Comparison of ENCODE assay signal across 10 cellular contexts in genomic region chr16:30551781-30552180, GRCh38. TPM values are rescaled to one million over a fixed set of nuclear protein-coding genes. Genes with fewer than 3 reads are reported as not detected.
DNase-seq lines count a peak whose midpoint lies in the region; ATAC-seq, FAIRE-seq and TF ChIP-seq lines count a peak whose summit lies in the region.
"Had no signal": no experiment of that assay in that cellular context is flagged by ENCODE, and none has a peak within 500 bp of the region (broad histone marks: within the 10 kb centered on the region; RNA-seq: fewer than 3 reads in every experiment).

No MANE protein-coding gene starts in this region.

- intact Hi-C loops in activated CD8-positive, alpha-beta T cell treated with anti-CD3 and anti-CD28 coated beads for 36 hours (cut with micrococcal nuclease): loop anchor here (10.0 kb wide), 1 partner anchor 457 kb away; the partner anchor contains the start of genes TBX6 and YPEL3
- intact Hi-C loops in K562 (cut with micrococcal nuclease): no loop called here

- H3K4me1 Mint-ChIP-seq in activated CD8-positive, alpha-beta T cell treated with anti-CD3 and anti-CD28 coated beads for 36 hours (ENCODE audit: low read depth): peaks cover 59% of the 10 kb centered on the region
- H3K4me1 Mint-ChIP-seq in GM23338: peaks cover 24% of the 10 kb centered on the region

- no peaks in the 10 kb centered on the region for H3K27me3 ChIP-seq in Loucy (ENCODE audit: insufficient read depth, low read length, poor library complexity, severe bottlenecking)
- H3K27me3 ChIP-seq in K562 (ENCODE audit: control insufficient read depth in 2 of 2, insufficient read depth in 2 of 2, low read length in 2 of 2): no peaks in the 10 kb centered on the region
- no peaks in the 10 kb centered on the region for H3K27me3 ChIP-seq in GM23338 (ENCODE audit: insufficient read depth)
- H3K27me3 ChIP-seq: ovary had no signal

- H3K4me2 ChIP-seq in Loucy (ENCODE audit: low read depth, low read length, poor library complexity, severe bottlenecking) (peak overlapping the region; percentile 14), K562 (ENCODE audit: insufficient read depth, low read length) (no peak overlapping the region), GM23338 (no peak overlapping the region)

- TF ChIP-seq CTCF in Loucy (conservative IDR thresholded peaks at IDR 0.05; ENCODE audit: low read length) (no peak), K562 (IDR thresholded peaks at IDR 0.05 in 2 of 3, conservative IDR thresholded peaks at IDR 0.05 in 1 of 3; ENCODE audit: insufficient read depth in 2 of 3, low read depth in 1 of 3, low read length in 3 of 3) (no peak), GM23338 (conservative IDR thresholded peaks at IDR 0.05; ENCODE audit: low read depth in 2 of 2) (no peak)
- TF ChIP-seq CTCF in activated CD8-positive, alpha-beta T cell treated with anti-CD3 and anti-CD28 coated beads for 36 hours (IDR thresholded peaks at IDR 0.05): no peak

- H3K79me2 ChIP-seq in Loucy (ENCODE audit: insufficient read depth, low read length): peaks cover 43% of the 10 kb centered on the region
- H3K79me2 ChIP-seq in K562 (ENCODE audit: control insufficient read depth, insufficient read depth, low read length): peaks cover 18% of the 10 kb centered on the region
- H3K79me2 ChIP-seq in GM23338 (replicated peaks; ENCODE audit: insufficient read depth): 0 out of 2 replicates have a peak, but pooled peaks cover 3% of the 10 kb centered on the region

- H3K9me3 ChIP-seq in Loucy (ENCODE audit: insufficient read depth, low read depth, low read length) (no peaks in the 10 kb centered on the region), K562 (replicated peaks; ENCODE audit: control insufficient read depth, insufficient read depth, low read depth, low read length) (no peaks in the 10 kb centered on the region; the same call in 1 of the 2 replicates)
- H3K9me3 ChIP-seq: ovary had no signal

- no peak for FAIRE-seq in K562 (lab: Jason Lieb, UNC)

- no peak overlapping the region for H2AFZ ChIP-seq in Loucy (ENCODE audit: low read length)
- no peak overlapping the region for H2AFZ ChIP-seq in K562 (ENCODE audit: low read depth, low read length)
- no peak overlapping the region for H2AFZ ChIP-seq in GM23338

- H3K4me1 ChIP-seq in Loucy (ENCODE audit: insufficient read depth, low read length, poor library complexity, severe bottlenecking): peaks cover 21% of the 10 kb centered on the region
- peaks cover 26 to 38% of the 10 kb centered on the region in 2 experiments; a peak in 4 of 5 replicates for H3K4me1 ChIP-seq in K562 (replicated peaks in 1 of 2; ENCODE audit: control insufficient read depth in 2 of 2, insufficient read depth in 2 of 2, low read length in 2 of 2)
- peaks cover 20% of the 10 kb centered on the region for H3K4me1 ChIP-seq in GM23338 (ENCODE audit: insufficient read depth)

- H3K9me3 Mint-ChIP-seq in activated CD8-positive, alpha-beta T cell treated with anti-CD3 and anti-CD28 coated beads for 36 hours: no peaks in the 10 kb centered on the region
- peaks cover 3% of the 10 kb centered on the region; the same call in 1 of the 3 replicates for H3K9me3 Mint-ChIP-seq in GM23338

- no peak for TF ChIP-seq RAD21 in K562 (CRISPR knock-in tag; conservative IDR thresholded peaks at IDR 0.05 in 1 of 2, IDR thresholded peaks at IDR 0.05 in 1 of 2)

- H3K36me3 Mint-ChIP-seq in activated CD8-positive, alpha-beta T cell treated with anti-CD3 and anti-CD28 coated beads for 36 hours (ENCODE audit: low read depth): peaks cover 34% of the 10 kb centered on the region
- peaks cover 21% of the 10 kb centered on the region for H3K36me3 Mint-ChIP-seq in GM23338 (ENCODE audit: low read depth)

- H3K9ac ChIP-seq in Loucy (ENCODE audit: low read depth, low read length, poor library complexity, severe bottlenecking) (no peak overlapping the region), K562 (ENCODE audit: insufficient read depth in 1 of 2, low read depth in 2 of 2, low read length in 2 of 2) (no peak overlapping the region)

- H3K9me2 ChIP-seq in Loucy (replicated peaks; ENCODE audit: low read depth, low read length) (no peaks in the 10 kb centered on the region), GM23338 (ENCODE audit: insufficient read depth) (no peaks in the 10 kb centered on the region)

- H3K27me3 Mint-ChIP-seq in activated CD8-positive, alpha-beta T cell treated with anti-CD3 and anti-CD28 coated beads for 36 hours: no peaks in the 10 kb centered on the region
- peaks cover 4% of the 10 kb centered on the region for H3K27me3 Mint-ChIP-seq in GM23338 (ENCODE audit: insufficient read depth, low read depth, poor library complexity)

- POLR2A ChIA-PET in activated CD8-positive, alpha-beta T cell treated with anti-CD3 and anti-CD28 coated beads for 36 hours (lab: Charles Lee): interaction anchor here (0.6 to 2.2 kb wide), 7 partner anchors 8 to 142 kb away, joined by 3 to 17 read pairs (median 4); partner anchors contain the start of gene ZNF747
- POLR2A ChIA-PET in K562 (lab: Yijun Ruan, JAX): interaction anchor here (1.0 to 2.6 kb wide), 7 partner anchors 10 to 60 kb away, joined by 3 to 9 read pairs (median 5); partner anchors contain the start of gene ZNF747

- no TSS peak for BruUV-seq in K562 (replicated peaks; lab: Mats Ljungman, UMichigan)

- CTCF ChIA-PET in activated CD8-positive, alpha-beta T cell treated with anti-CD3 and anti-CD28 coated beads for 36 hours (lab: Charles Lee): interaction anchor here (1.0 to 1.6 kb wide), 3 partner anchors 16 to 145 kb away, joined by 3 to 11 read pairs (median 3); partner anchors contain the start of gene ITGAL
- CTCF ChIA-PET in K562 (lab: Yijun Ruan, JAX; ENCODE audit: low intra/inter-chr PET ratio): no interaction called here

- 68% methylated on average over 3 of the region's 3 CpGs for WGBS in K562 (ENCODE audit: insufficient coverage, low coverage, missing lambda C conversion rate)

- H3K27ac ChIP-seq in K562 (ENCODE audit: extremely low read depth, low read depth, low read length) (no peak overlapping the region), GM23338 (ENCODE audit: low read depth) (no peak overlapping the region)
- H3K27ac ChIP-seq: ovary had no signal

- in situ Hi-C loops in K562 (cut with MboI): no loop called here

- no peak for TF ChIP-seq EP300 in K562 (IDR thresholded peaks at IDR 0.05; ENCODE audit: low read length)

- no peak overlapping the region for H3K4me3 ChIP-seq in Loucy (ENCODE audit: low read length, poor library complexity, severe bottlenecking)
- H3K4me3 ChIP-seq in K562: no peak overlapping the region
- no peak overlapping the region for H3K4me3 ChIP-seq in GM23338
- H3K4me3 ChIP-seq: ovary had no signal

- no peaks in the 10 kb centered on the region for H3K9me1 ChIP-seq in K562 (ENCODE audit: control insufficient read depth, insufficient read depth, low read length)

- H3F3A ChIP-seq in Loucy (ENCODE audit: low read depth): no peaks in the 10 kb centered on the region
- H3F3A ChIP-seq in GM23338 (replicated peaks; ENCODE audit: low read depth): 0 out of 2 replicates have a peak, but pooled peaks cover 3% of the 10 kb centered on the region

- no peaks in the 10 kb centered on the region for H3K36me3 ChIP-seq in Loucy (ENCODE audit: insufficient read depth, low read length)
- H3K36me3 ChIP-seq in K562 (ENCODE audit: control insufficient read depth, insufficient read depth, low read length): peaks cover 28% of the 10 kb centered on the region; the same call in 2 of the 3 replicates
- no peaks in the 10 kb centered on the region; the same call in 1 of the 2 replicates for H3K36me3 ChIP-seq in GM23338 (ENCODE audit: insufficient read depth)
- H3K36me3 ChIP-seq: ovary had no signal

- ATAC-seq in activated CD8-positive, alpha-beta T cell treated with anti-CD3 and anti-CD28 coated beads for 36 hours: peak; percentile 86
- ATAC-seq in K562: no peak
- ATAC-seq in HG03565 (IDR thresholded peaks at IDR 0.05; ENCODE audit: unreplicated experiment): no peak
- ATAC-seq in GM23338: no peak
- no peak for ATAC-seq in GM19467 (IDR thresholded peaks at IDR 0.05; ENCODE audit: unreplicated experiment)

- H3K27ac Mint-ChIP-seq in activated CD8-positive, alpha-beta T cell treated with anti-CD3 and anti-CD28 coated beads for 36 hours: peak overlapping the region; percentile 94
- H3K27ac Mint-ChIP-seq in GM23338: no peak overlapping the region

- TF ChIP-seq POLR2A in K562 (conservative IDR thresholded peaks at IDR 0.05): no peak

- no peaks in the 10 kb centered on the region for H4K20me1 ChIP-seq in Loucy (ENCODE audit: insufficient read depth, low read length, poor library complexity, severe bottlenecking)
- H4K20me1 ChIP-seq in K562 (replicated peaks; ENCODE audit: control insufficient read depth, insufficient read depth, low read length): peaks cover 5% of the 10 kb centered on the region; the same call in 1 of the 2 replicates
- H4K20me1 ChIP-seq in GM23338 (replicated peaks; ENCODE audit: insufficient read depth): no peaks in the 10 kb centered on the region

- DNase-seq in activated CD8-positive, alpha-beta T cell treated with anti-CD3 and anti-CD28 coated beads for 36 hours: peak; percentile 73
- DNase-seq in K562 (ENCODE audit: extremely low read depth in 1 of 4, low spot score in 3 of 4) (no peak), anterior cingulate cortex (lab: John Stamatoyannopoulos, UW) (no peak), GM23338 (ENCODE audit: low spot score) (no peak)
- peak; percentile 50 to 51 for DNase-seq in stimulated activated CD4-positive, alpha-beta T cell treated with anti-CD3 and anti-CD28 coated beads, Interleukin-2, amount 100 ng/mL, for 48 hours
- DNase-seq: NCI-H187, ovary had no signal

- H3K4me3 Mint-ChIP-seq in activated CD8-positive, alpha-beta T cell treated with anti-CD3 and anti-CD28 coated beads for 36 hours: peak overlapping the region; percentile 53
- H3K4me3 Mint-ChIP-seq in GM23338: no peak overlapping the region

RNA-seq across cellular contexts. Expression of gene ZNF764, which starts 6.4 kb away (rescaled TPM):
- total RNA-seq in activated CD8-positive, alpha-beta T cell treated with anti-CD3 and anti-CD28 coated beads for 36 hours: 10 to 100 TPM in 1 of 2 experiments, 1 to 10 TPM in 1; 9.7 to 10.4 TPM
- total RNA-seq in K562 (2011; cell fraction: chromatin; rRNA removed; ENCODE audit: low replicate concordance): 7.9 and 19.4 TPM in 2 replicates
- total RNA-seq in K562 (2011; cell fraction: nucleolus; rRNA removed): 19.1 and 19.7 TPM in 2 replicates
- total RNA-seq in K562 (2011; cell fraction: nucleoplasm; rRNA removed): 15.4 and 16.3 TPM in 2 replicates
- total RNA-seq in K562 (2014; rRNA removed) (9.5 and 9.8 TPM in 2 replicates), K562 (2014; rRNA removed; fragmentation: Illumina TruSeq; extraction: Trizol) (2.4 and 2.5 TPM in 2 replicates), K562 (2015; rRNA removed; fragmentation: Illumina TruSeq; extraction: Trizol) (4.1 and 4.6 TPM in 2 replicates), K562 (2021) (10.1 and 11.1 TPM in 2 replicates)
- polyA plus RNA-seq in K562 (2011; rRNA removed) (3.9 and 7.1 TPM in 2 replicates), K562 (2014; fragmentation: Illumina TruSeq; extraction: Trizol) (4.1 and 4.3 TPM in 2 replicates), K562 (2014; fragmentation: Nextera tagmentation; extraction: Ambion mirVana) (under 1 TPM; 0.69 to 0.81 TPM), K562 (2014; rRNA removed) (8.7 and 10.0 TPM in 2 replicates), GM23338 (2016; fragmentation: Nextera tagmentation; extraction: Ambion mirVana) (5.6 and 6.0 TPM in 2 replicates)
- 11.4 and 13.8 TPM in 2 replicates for polyA plus RNA-seq in K562 (2011; cell fraction: cytosol; rRNA removed)
- 15.5 and 22.5 TPM in 2 replicates for polyA plus RNA-seq in K562 (2011; cell fraction: nucleus; rRNA removed)
- 5.2 and 7.9 TPM in 2 replicates for polyA plus RNA-seq in K562 (2012)
- 1.5 and 1.9 TPM in 2 replicates for polyA minus RNA-seq in K562 (2011; rRNA and poly(A)+ RNA removed)
- polyA minus RNA-seq in K562 (2011; cell fraction: cytosol; rRNA and poly(A)+ RNA removed): 3.7 and 7.2 TPM in 2 replicates
- 6.1 and 7.3 TPM in 2 replicates for polyA minus RNA-seq in K562 (2011; cell fraction: nucleus; rRNA and poly(A)+ RNA removed)
- total RNA-seq in GM23338 (2014; rRNA removed; shearing (Covaris generic)): 10.7 and 12.9 TPM in 2 replicates

RNA-seq across cellular contexts. Expression of gene ZNF747, which starts 17.1 kb away (rescaled TPM):
- 1 to 10 TPM; 6.7 to 7.9 TPM for total RNA-seq in activated CD8-positive, alpha-beta T cell treated with anti-CD3 and anti-CD28 coated beads for 36 hours
- total RNA-seq in K562 (2011; cell fraction: chromatin; rRNA removed; ENCODE audit: low replicate concordance): 4.0 and 9.9 TPM in 2 replicates
- total RNA-seq in K562 (2011; cell fraction: nucleolus; rRNA removed): 9.9 and 10.3 TPM in 2 replicates
- total RNA-seq in K562 (2011; cell fraction: nucleoplasm; rRNA removed): 6.3 and 6.5 TPM in 2 replicates
- total RNA-seq in K562 (2014; rRNA removed): 1.5 and 3.3 TPM in 2 replicates
- total RNA-seq in K562 (2014; rRNA removed; fragmentation: Illumina TruSeq; extraction: Trizol): 1.0 and 1.3 TPM in 2 replicates
- total RNA-seq in K562 (2015; rRNA removed; fragmentation: Illumina TruSeq; extraction: Trizol): 2.0 and 2.1 TPM in 2 replicates
- total RNA-seq in K562 (2021): 3.2 and 3.4 TPM in 2 replicates
- 1.9 and 2.8 TPM in 2 replicates for polyA plus RNA-seq in K562 (2011; rRNA removed)
- polyA plus RNA-seq in K562 (2011; cell fraction: cytosol; rRNA removed): 3.0 and 3.6 TPM in 2 replicates
- polyA plus RNA-seq in K562 (2011; cell fraction: nucleus; rRNA removed): 2.8 and 3.5 TPM in 2 replicates
- 1.7 and 1.9 TPM in 2 replicates for polyA plus RNA-seq in K562 (2012)
- 1.5 and 1.9 TPM in 2 replicates for polyA plus RNA-seq in K562 (2014; fragmentation: Illumina TruSeq; extraction: Trizol)
- under 1 TPM; 0.14 to 0.27 TPM for polyA plus RNA-seq in K562 (2014; fragmentation: Nextera tagmentation; extraction: Ambion mirVana)
- polyA plus RNA-seq in K562 (2014; rRNA removed): 1.7 and 3.3 TPM in 2 replicates
- 2.1 and 3.3 TPM in 2 replicates for polyA minus RNA-seq in K562 (2011; rRNA and poly(A)+ RNA removed)
- polyA minus RNA-seq in K562 (2011; cell fraction: cytosol; rRNA and poly(A)+ RNA removed): 1.6 and 4.7 TPM in 2 replicates
- polyA minus RNA-seq in K562 (2011; cell fraction: nucleus; rRNA and poly(A)+ RNA removed): 3.9 and 7.7 TPM in 2 replicates
- total RNA-seq in GM23338 (2014; rRNA removed; shearing (Covaris generic)): 10.8 and 12.6 TPM in 2 replicates
- polyA plus RNA-seq in GM23338 (2016; fragmentation: Nextera tagmentation; extraction: Ambion mirVana): 3.0 and 4.2 TPM in 2 replicates

RNA-seq across cellular contexts. Expression of gene ZNF688, which starts 19.7 kb away (rescaled TPM):
- total RNA-seq in activated CD8-positive, alpha-beta T cell treated with anti-CD3 and anti-CD28 coated beads for 36 hours: 1 to 10 TPM; 4.7 to 5.5 TPM
- total RNA-seq in K562 (2011; cell fraction: chromatin; rRNA removed; ENCODE audit: low replicate concordance): 3.6 and 5.4 TPM in 2 replicates
- total RNA-seq in K562 (2011; cell fraction: nucleolus; rRNA removed): 6.8 and 7.0 TPM in 2 replicates
- 4.0 and 5.1 TPM in 2 replicates for total RNA-seq in K562 (2011; cell fraction: nucleoplasm; rRNA removed)
- 7.7 and 12.9 TPM in 2 replicates for total RNA-seq in K562 (2014; rRNA removed)
- total RNA-seq in K562 (2014; rRNA removed; fragmentation: Illumina TruSeq; extraction: Trizol): 1.4 and 2.8 TPM in 2 replicates
- 4.1 and 5.2 TPM in 2 replicates for total RNA-seq in K562 (2015; rRNA removed; fragmentation: Illumina TruSeq; extraction: Trizol)
- 4.5 and 5.1 TPM in 2 replicates for total RNA-seq in K562 (2021)
- 2.4 TPM in 2 replicates for polyA plus RNA-seq in K562 (2011; rRNA removed)
- 2.2 and 5.7 TPM in 2 replicates for polyA plus RNA-seq in K562 (2011; cell fraction: cytosol; rRNA removed)
- 5.7 and 7.6 TPM in 2 replicates for polyA plus RNA-seq in K562 (2011; cell fraction: nucleus; rRNA removed)
- polyA plus RNA-seq in K562 (2012): 5.9 and 6.0 TPM in 2 replicates
- 5.4 and 7.0 TPM in 2 replicates for polyA plus RNA-seq in K562 (2014; fragmentation: Illumina TruSeq; extraction: Trizol)
- under 1 TPM; 0.48 TPM for polyA plus RNA-seq in K562 (2014; fragmentation: Nextera tagmentation; extraction: Ambion mirVana)
- 4.6 and 12.5 TPM in 2 replicates for polyA plus RNA-seq in K562 (2014; rRNA removed)
- polyA minus RNA-seq in K562 (2011; rRNA and poly(A)+ RNA removed): 0.53 and 1.1 TPM in 2 replicates
- polyA minus RNA-seq in K562 (2011; cell fraction: cytosol; rRNA and poly(A)+ RNA removed): 1.2 and 4.2 TPM in 2 replicates
- 2.8 and 4.2 TPM in 2 replicates for polyA minus RNA-seq in K562 (2011; cell fraction: nucleus; rRNA and poly(A)+ RNA removed)
- 1.3 and 4.0 TPM in 2 replicates for total RNA-seq in GM23338 (2014; rRNA removed; shearing (Covaris generic))
- polyA plus RNA-seq in GM23338 (2016; fragmentation: Nextera tagmentation; extraction: Ambion mirVana): 4.4 and 6.2 TPM in 2 replicates

RNA-seq across cellular contexts. Expression of gene ZNF768, which starts 25.4 kb away (rescaled TPM):
- 1 to 10 TPM; 8.3 to 9.2 TPM for total RNA-seq in activated CD8-positive, alpha-beta T cell treated with anti-CD3 and anti-CD28 coated beads for 36 hours
- total RNA-seq in K562 (2011; cell fraction: chromatin; rRNA removed; ENCODE audit: low replicate concordance): 9.3 and 27.8 TPM in 2 replicates
- total RNA-seq in K562 (2011; cell fraction: nucleolus; rRNA removed): 27.9 and 32.5 TPM in 2 replicates
- total RNA-seq in K562 (2011; cell fraction: nucleoplasm; rRNA removed): 15.2 and 16.7 TPM in 2 replicates
- total RNA-seq in K562 (2014; rRNA removed): 39.7 and 58.9 TPM in 2 replicates
- 14.7 and 15.2 TPM in 2 replicates for total RNA-seq in K562 (2014; rRNA removed; fragmentation: Illumina TruSeq; extraction: Trizol)
- 42.3 and 45.8 TPM in 2 replicates for total RNA-seq in K562 (2015; rRNA removed; fragmentation: Illumina TruSeq; extraction: Trizol)
- 41.3 and 50.7 TPM in 2 replicates for total RNA-seq in K562 (2021)
- polyA plus RNA-seq in K562 (2011; rRNA removed): 22.1 and 32.8 TPM in 2 replicates
- polyA plus RNA-seq in K562 (2011; cell fraction: cytosol; rRNA removed): 50.7 and 101 TPM in 2 replicates
- polyA plus RNA-seq in K562 (2011; cell fraction: nucleus; rRNA removed): 31.3 and 50.4 TPM in 2 replicates
- polyA plus RNA-seq in K562 (2012): 36.8 and 61.3 TPM in 2 replicates
- 26.9 and 40.9 TPM in 2 replicates for polyA plus RNA-seq in K562 (2014; fragmentation: Illumina TruSeq; extraction: Trizol)
- polyA plus RNA-seq in K562 (2014; fragmentation: Nextera tagmentation; extraction: Ambion mirVana): under 1 TPM; 0.13 to 0.17 TPM
- polyA plus RNA-seq in K562 (2014; rRNA removed): 47.8 and 49.6 TPM in 2 replicates
- 8.9 and 12.0 TPM in 2 replicates for polyA minus RNA-seq in K562 (2011; rRNA and poly(A)+ RNA removed)
- 34.4 and 46.7 TPM in 2 replicates for polyA minus RNA-seq in K562 (2011; cell fraction: cytosol; rRNA and poly(A)+ RNA removed)
- 10.5 and 17.3 TPM in 2 replicates for polyA minus RNA-seq in K562 (2011; cell fraction: nucleus; rRNA and poly(A)+ RNA removed)
- 34.6 and 43.0 TPM in 2 replicates for total RNA-seq in GM23338 (2014; rRNA removed; shearing (Covaris generic))
- polyA plus RNA-seq in GM23338 (2016; fragmentation: Nextera tagmentation; extraction: Ambion mirVana): 8.3 and 8.5 TPM in 2 replicates

RNA-seq across cellular contexts. Expression of gene ZNF785, which starts 33.7 kb away (rescaled TPM):
- 10 to 100 TPM in 1 of 2 experiments, 1 to 10 TPM in 1; 8.8 to 10.3 TPM for total RNA-seq in activated CD8-positive, alpha-beta T cell treated with anti-CD3 and anti-CD28 coated beads for 36 hours
- 39.3 and 45.4 TPM in 2 replicates for total RNA-seq in K562 (2011; cell fraction: chromatin; rRNA removed; ENCODE audit: low replicate concordance)
- 37.5 and 42.2 TPM in 2 replicates for total RNA-seq in K562 (2011; cell fraction: nucleolus; rRNA removed)
- total RNA-seq in K562 (2011; cell fraction: nucleoplasm; rRNA removed): 41.3 and 53.4 TPM in 2 replicates
- 6.9 and 7.2 TPM in 2 replicates for total RNA-seq in K562 (2014; rRNA removed)
- 4.6 and 4.8 TPM in 2 replicates for total RNA-seq in K562 (2014; rRNA removed; fragmentation: Illumina TruSeq; extraction: Trizol)
- 6.2 and 6.4 TPM in 2 replicates for total RNA-seq in K562 (2015; rRNA removed; fragmentation: Illumina TruSeq; extraction: Trizol)
- total RNA-seq in K562 (2021): 9.7 and 11.6 TPM in 2 replicates
- polyA plus RNA-seq in K562 (2011; rRNA removed): 10.6 and 12.4 TPM in 2 replicates
- 10.0 and 13.3 TPM in 2 replicates for polyA plus RNA-seq in K562 (2011; cell fraction: cytosol; rRNA removed)
- 18.3 and 22.4 TPM in 2 replicates for polyA plus RNA-seq in K562 (2011; cell fraction: nucleus; rRNA removed)
- 6.7 and 11.9 TPM in 2 replicates for polyA plus RNA-seq in K562 (2012)
- 4.7 and 5.0 TPM in 2 replicates for polyA plus RNA-seq in K562 (2014; fragmentation: Illumina TruSeq; extraction: Trizol)
- under 1 TPM; 0.64 to 0.70 TPM for polyA plus RNA-seq in K562 (2014; fragmentation: Nextera tagmentation; extraction: Ambion mirVana)
- polyA plus RNA-seq in K562 (2014; rRNA removed): 11.0 and 12.4 TPM in 2 replicates
- 7.4 and 8.3 TPM in 2 replicates for polyA minus RNA-seq in K562 (2011; rRNA and poly(A)+ RNA removed)
- polyA minus RNA-seq in K562 (2011; cell fraction: cytosol; rRNA and poly(A)+ RNA removed): 4.4 and 4.9 TPM in 2 replicates
- polyA minus RNA-seq in K562 (2011; cell fraction: nucleus; rRNA and poly(A)+ RNA removed): 13.5 and 16.0 TPM in 2 replicates
- total RNA-seq in GM23338 (2014; rRNA removed; shearing (Covaris generic)): 7.1 and 7.5 TPM in 2 replicates
- polyA plus RNA-seq in GM23338 (2016; fragmentation: Nextera tagmentation; extraction: Ambion mirVana): 4.9 and 5.4 TPM in 2 replicates

Comparison
In these comparisons a context has a peak if more than half of its experiments do, and no peak if none do; other contexts are left out.
1. DNase-seq: peak in activated CD8-positive, alpha-beta T cell treated with anti-CD3 and anti-CD28 coated beads for 36 hours (single experiment) and stimulated activated CD4-positive, alpha-beta T cell treated with anti-CD3 and anti-CD28 coated beads, Interleukin-2, amount 100 ng/mL, for 48 hours (2 of 2); none in K562 (0 of 4), anterior cingulate cortex (0 of 58) and GM23338 (single experiment).